In genomic region chr20:64109831-64110391, GRCh38 we compare ENCODE assay signal across 15 cellular contexts. TPM values are rescaled to one million over a fixed set of nuclear protein-coding genes. Genes with fewer than 3 reads are reported as not detected.
A peak's percentile ranks its signal among the peaks of the same experiment; 100 is the strongest.
DNase-seq lines count a peak whose midpoint lies in the region; ATAC-seq lines count a peak whose summit lies in the region.
"Had no signal": no experiment of that assay in that cellular context is flagged by ENCODE, and none has a peak within 500 bp of the region (broad histone marks: within the 10 kb centered on the region; RNA-seq: fewer than 3 reads in every experiment).

No MANE protein-coding gene starts in this region.

- intact Hi-C loops in activated CD4-positive, alpha-beta memory T cell treated with anti-CD3 and anti-CD28 coated beads for 36 hours (cut with micrococcal nuclease), result no loop called here
- intact Hi-C loops in head of caudate nucleus (cut with DNase I), result no loop called here

- DNase-seq in activated CD4-positive, alpha-beta memory T cell treated with anti-CD3 and anti-CD28 coated beads for 36 hours, result peak; percentile 3
- DNase-seq in activated CD4-positive, alpha-beta memory T cell treated with anti-CD3 and anti-CD28 coated beads, Interleukin-2, amount 10 ng/mL, durations not matched to agents 7 days and 5 days, result no peak
- DNase-seq in head of caudate nucleus (peak in 22 of 42 donors; percentile 3 to 55 (median 35)), T-helper 9 cell (no peak), NCI-H1417 treated with DMSO at 0.1 percent for 48 hours (lab: John Stamatoyannopoulos, UW) (no peak)
- DNase-seq in stimulated activated effector memory CD8-positive, alpha-beta T cell treated with anti-CD3 and anti-CD28 coated beads, Interleukin-12 subunit alpha, Interleukin-12 subunit beta, amount 100 ng/mL, for 72 hours (ENCODE audit: low spot score in 2 of 2), result peak; percentile 1 to 41
- DNase-seq: activated gamma-delta T cell treated with Interleukin-2 at 50 U/mL for 16 hours; effector CD4-positive, alpha-beta T cell; Kasumi-1; midbrain; NCI-H524; T-helper 1 cell; trophoblast cell had no signal

- no peaks in the 10 kb centered on the region for H3K4me1 Mint-ChIP-seq in activated CD4-positive, alpha-beta memory T cell treated with anti-CD3 and anti-CD28 coated beads for 36 hours (ENCODE audit: low read depth)
- no peaks in the 10 kb centered on the region for H3K4me1 Mint-ChIP-seq in activated CD4-positive, alpha-beta memory T cell treated with anti-CD3 and anti-CD28 coated beads, Interleukin-2, amount 10 ng/mL, durations not matched to agents 7 days and 5 days
- peaks cover 6% of the 10 kb centered on the region for H3K4me1 Mint-ChIP-seq in stimulated activated effector memory CD8-positive, alpha-beta T cell treated with anti-CD3 and anti-CD28 coated beads, Interleukin-12 subunit alpha, Interleukin-12 subunit beta, amount 100 ng/mL, for 72 hours

- no peaks in the 10 kb centered on the region for H3K27me3 Mint-ChIP-seq in activated CD4-positive, alpha-beta memory T cell treated with anti-CD3 and anti-CD28 coated beads for 36 hours
- H3K27me3 Mint-ChIP-seq in activated CD4-positive, alpha-beta memory T cell treated with anti-CD3 and anti-CD28 coated beads, Interleukin-2, amount 10 ng/mL, durations not matched to agents 7 days and 5 days, result no peaks in the 10 kb centered on the region

- no peak overlapping the region for H3K27ac Mint-ChIP-seq in activated CD4-positive, alpha-beta memory T cell treated with anti-CD3 and anti-CD28 coated beads for 36 hours
- H3K27ac Mint-ChIP-seq in activated CD4-positive, alpha-beta memory T cell treated with anti-CD3 and anti-CD28 coated beads, Interleukin-2, amount 10 ng/mL, durations not matched to agents 7 days and 5 days, result no peak overlapping the region
- no peak overlapping the region for H3K27ac Mint-ChIP-seq in stimulated activated effector memory CD8-positive, alpha-beta T cell treated with anti-CD3 and anti-CD28 coated beads, Interleukin-12 subunit alpha, Interleukin-12 subunit beta, amount 100 ng/mL, for 72 hours

- no peak overlapping the region for H3K4me3 Mint-ChIP-seq in activated CD4-positive, alpha-beta memory T cell treated with anti-CD3 and anti-CD28 coated beads for 36 hours
- H3K4me3 Mint-ChIP-seq in activated CD4-positive, alpha-beta memory T cell treated with anti-CD3 and anti-CD28 coated beads, Interleukin-2, amount 10 ng/mL, durations not matched to agents 7 days and 5 days, result no peak overlapping the region
- no peak overlapping the region for H3K4me3 Mint-ChIP-seq in stimulated activated effector memory CD8-positive, alpha-beta T cell treated with anti-CD3 and anti-CD28 coated beads, Interleukin-12 subunit alpha, Interleukin-12 subunit beta, amount 100 ng/mL, for 72 hours

- CTCF ChIA-PET in activated CD4-positive, alpha-beta memory T cell treated with anti-CD3 and anti-CD28 coated beads for 36 hours (lab: Charles Lee), result no interaction called here
- CTCF ChIA-PET in activated CD4-positive, alpha-beta memory T cell treated with anti-CD3 and anti-CD28 coated beads, Interleukin-2, amount 10 ng/mL, durations not matched to agents 7 days and 5 days (lab: Charles Lee), result no interaction called here

- POLR2A ChIA-PET in activated CD4-positive, alpha-beta memory T cell treated with anti-CD3 and anti-CD28 coated beads for 36 hours (lab: Charles Lee), result no interaction called here
- POLR2A ChIA-PET in activated CD4-positive, alpha-beta memory T cell treated with anti-CD3 and anti-CD28 coated beads, Interleukin-2, amount 10 ng/mL, durations not matched to agents 7 days and 5 days (lab: Charles Lee), result interaction anchor here (0.9 kb wide), 1 partner anchor 11 kb away, joined by 3 read pairs; no protein-coding TSS in a partner anchor

- no peaks in the 10 kb centered on the region for H3K36me3 Mint-ChIP-seq in activated CD4-positive, alpha-beta memory T cell treated with anti-CD3 and anti-CD28 coated beads for 36 hours
- H3K36me3 Mint-ChIP-seq in activated CD4-positive, alpha-beta memory T cell treated with anti-CD3 and anti-CD28 coated beads, Interleukin-2, amount 10 ng/mL, durations not matched to agents 7 days and 5 days (ENCODE audit: low read depth), result no peaks in the 10 kb centered on the region
- no peaks in the 10 kb centered on the region for H3K36me3 Mint-ChIP-seq in stimulated activated effector memory CD8-positive, alpha-beta T cell treated with anti-CD3 and anti-CD28 coated beads, Interleukin-12 subunit alpha, Interleukin-12 subunit beta, amount 100 ng/mL, for 72 hours

- ATAC-seq in stimulated activated effector memory CD8-positive, alpha-beta T cell treated with anti-CD3 and anti-CD28 coated beads, Interleukin-12 subunit alpha, Interleukin-12 subunit beta, amount 100 ng/mL, for 72 hours, result no peak
- ATAC-seq: Panc1, pancreas had no signal

- no peaks in the 10 kb centered on the region for H3K9me3 Mint-ChIP-seq in activated CD4-positive, alpha-beta memory T cell treated with anti-CD3 and anti-CD28 coated beads for 36 hours
- H3K9me3 Mint-ChIP-seq in activated CD4-positive, alpha-beta memory T cell treated with anti-CD3 and anti-CD28 coated beads, Interleukin-2, amount 10 ng/mL, durations not matched to agents 7 days and 5 days, result no peaks in the 10 kb centered on the region
- no peaks in the 10 kb centered on the region for H3K9me3 Mint-ChIP-seq in stimulated activated effector memory CD8-positive, alpha-beta T cell treated with anti-CD3 and anti-CD28 coated beads, Interleukin-12 subunit alpha, Interleukin-12 subunit beta, amount 100 ng/mL, for 72 hours

RNA-seq across cellular contexts. Expression of gene NPBWR2, which starts 2.5 kb away (rescaled TPM):
- not detected for total RNA-seq in activated CD4-positive, alpha-beta memory T cell treated with anti-CD3 and anti-CD28 coated beads for 36 hours
- total RNA-seq in activated CD4-positive, alpha-beta memory T cell treated with anti-CD3 and anti-CD28 coated beads, Interleukin-2, amount 10 ng/mL, durations not matched to agents 7 days and 5 days, result not detected
- total RNA-seq: pancreas had no signal

RNA-seq across cellular contexts. Expression of gene LKAAEAR1, which starts 25.7 kb away (rescaled TPM):
- not detected for total RNA-seq in activated CD4-positive, alpha-beta memory T cell treated with anti-CD3 and anti-CD28 coated beads for 36 hours
- under 1 TPM in 1 of 2 experiments, not detected in 1; 0.38 TPM for total RNA-seq in activated CD4-positive, alpha-beta memory T cell treated with anti-CD3 and anti-CD28 coated beads, Interleukin-2, amount 10 ng/mL, durations not matched to agents 7 days and 5 days

RNA-seq across cellular contexts. Expression of gene OPRL1, which starts 30.0 kb away (rescaled TPM):
- under 1 TPM; 0.63 to 0.71 TPM for total RNA-seq in activated CD4-positive, alpha-beta memory T cell treated with anti-CD3 and anti-CD28 coated beads for 36 hours
- 1 to 10 TPM; 1.2 to 1.6 TPM for total RNA-seq in activated CD4-positive, alpha-beta memory T cell treated with anti-CD3 and anti-CD28 coated beads, Interleukin-2, amount 10 ng/mL, durations not matched to agents 7 days and 5 days

RNA-seq across cellular contexts. Expression of gene RGS19, which starts 30.6 kb away (rescaled TPM):
- 10 to 100 TPM; 43.2 to 44.4 TPM for total RNA-seq in activated CD4-positive, alpha-beta memory T cell treated with anti-CD3 and anti-CD28 coated beads for 36 hours
- 100 to 1,000 TPM; 119 to 122 TPM for total RNA-seq in activated CD4-positive, alpha-beta memory T cell treated with anti-CD3 and anti-CD28 coated beads, Interleukin-2, amount 10 ng/mL, durations not matched to agents 7 days and 5 days

RNA-seq across cellular contexts. Expression of gene TCEA2, which starts 46.9 kb away (rescaled TPM):
- 10 to 100 TPM; 27.3 to 29.9 TPM for total RNA-seq in activated CD4-positive, alpha-beta memory T cell treated with anti-CD3 and anti-CD28 coated beads for 36 hours
- total RNA-seq in activated CD4-positive, alpha-beta memory T cell treated with anti-CD3 and anti-CD28 coated beads, Interleukin-2, amount 10 ng/mL, durations not matched to agents 7 days and 5 days, result 10 to 100 TPM; 66.3 to 74.1 TPM

Comparison
In these comparisons a context has a peak if more than half of its experiments do, and no peak if none do; other contexts are left out.
1. DNase-seq: peak in activated CD4-positive, alpha-beta memory T cell treated with anti-CD3 and anti-CD28 coated beads for 36 hours (single experiment), head of caudate nucleus (22 of 42) and stimulated activated effector memory CD8-positive, alpha-beta T cell treated with anti-CD3 and anti-CD28 coated beads, Interleukin-12 subunit alpha, Interleukin-12 subunit beta, amount 100 ng/mL, for 72 hours (2 of 2); none in activated CD4-positive, alpha-beta memory T cell treated with anti-CD3 and anti-CD28 coated beads, Interleukin-2, amount 10 ng/mL, durations not matched to agents 7 days and 5 days (single experiment), T-helper 9 cell (single experiment) and NCI-H1417 treated with DMSO at 0.1 percent for 48 hours (single experiment).